In the genomic region with DNA sequence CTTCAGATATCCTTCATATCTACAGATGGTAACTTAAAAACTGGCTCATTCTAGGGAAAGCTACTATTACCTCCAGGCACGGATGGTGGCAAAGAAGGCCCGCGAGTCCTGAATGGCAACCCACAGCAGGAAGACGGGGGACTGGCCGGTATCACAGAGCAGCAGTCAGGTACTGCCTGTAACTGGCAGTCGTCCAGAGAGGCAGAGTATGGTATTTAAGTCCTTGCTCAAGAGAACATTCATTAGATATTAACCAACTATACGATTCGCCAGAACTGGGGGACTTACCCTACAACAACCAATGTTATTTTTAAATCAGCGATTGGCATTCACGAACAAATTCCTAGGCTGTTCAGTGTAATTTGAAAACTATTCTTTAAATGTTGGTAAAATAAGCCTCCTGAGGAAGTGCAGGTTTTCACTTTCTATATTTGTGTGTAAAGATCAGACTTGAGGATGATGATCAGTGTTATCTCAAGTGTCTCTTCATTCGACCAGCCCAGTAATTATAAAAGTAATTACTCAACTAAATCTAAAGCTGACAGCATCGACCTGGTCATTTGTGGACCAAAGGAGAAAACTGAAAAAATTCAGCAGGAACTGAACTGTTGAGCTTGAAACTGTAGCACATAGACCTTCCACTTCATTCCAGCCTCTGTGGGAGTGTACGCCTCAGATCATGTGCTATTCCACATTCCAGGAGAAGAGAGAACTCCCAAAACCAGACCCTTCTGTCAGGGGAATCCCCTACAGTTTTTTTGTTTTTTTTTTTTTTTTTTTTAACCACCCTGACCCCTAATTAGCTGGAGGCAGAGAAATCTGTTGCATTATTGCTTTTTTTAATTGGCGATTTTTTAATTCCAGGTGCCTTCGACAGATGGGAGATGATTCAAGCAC, we compare ENCODE assay signal across 13 cellular contexts.
A peak's percentile ranks its signal among the peaks of the same experiment; 100 is the strongest.
DNase-seq lines count a peak whose midpoint lies in the region; ATAC-seq and TF ChIP-seq lines count a peak whose summit lies in the region.
"Had no signal": no experiment of that assay in that cellular context is flagged by ENCODE, and none has a peak within 500 bp of the region (broad histone marks: within the 10 kb centered on the region; RNA-seq: fewer than 3 reads in every experiment).

No MANE protein-coding gene starts in this region.

- peak overlapping the region; percentile 73 for H3K4me2 ChIP-seq in Karpas-422 (ENCODE audit: low read depth, low read length, poor library complexity, severe bottlenecking)
- H3K4me2 ChIP-seq: A549 had no signal

- H3K9me2 ChIP-seq in Karpas-422 (replicated peaks; ENCODE audit: insufficient read depth, low read length), result no peaks in the 10 kb centered on the region

- H3K4me1 Mint-ChIP-seq in stimulated activated memory B cell treated with anti-CD40 and anti-IgM and Interleukin-4, amounts not matched to agents 10 μg/mL and 1 μg/mL and 100 μg/mL, for 72 hours, result peaks cover 59% of the 10 kb centered on the region
- H3K4me1 Mint-ChIP-seq: activated naive CD4-positive, alpha-beta T cell treated with anti-CD3 and anti-CD28 coated beads, Interleukin-2, amount 50 U/mL, for 24 hours had no signal

- peak overlapping the region; percentile 67 for H3K9ac ChIP-seq in Karpas-422 (ENCODE audit: low read length)

- TF ChIP-seq CTCF in left ventricle myocardium inferior (IDR thresholded peaks at IDR 0.05; ENCODE audit: borderline replicate concordance), result no peak

- peaks cover 100% of the 10 kb centered on the region for H3K4me1 ChIP-seq in Karpas-422 (ENCODE audit: low read length)
- peaks cover 93% of the 10 kb centered on the region for H3K4me1 ChIP-seq in left ventricle myocardium inferior
- H3K4me1 ChIP-seq: A549 had no signal

- H3K9me3 ChIP-seq in Karpas-422 (ENCODE audit: low read length), result no peaks in the 10 kb centered on the region
- H3K9me3 ChIP-seq in left ventricle myocardium inferior (replicated peaks), result no peaks in the 10 kb centered on the region
- H3K9me3 ChIP-seq: A549 had no signal

- H3K27ac Mint-ChIP-seq in stimulated activated memory B cell treated with anti-CD40 and anti-IgM and Interleukin-4, amounts not matched to agents 10 μg/mL and 1 μg/mL and 100 μg/mL, for 72 hours, result peak overlapping the region; percentile 84
- H3K27ac Mint-ChIP-seq: activated naive CD4-positive, alpha-beta T cell treated with anti-CD3 and anti-CD28 coated beads, Interleukin-2, amount 50 U/mL, for 24 hours had no signal

- H4K20me1 ChIP-seq in Karpas-422 (ENCODE audit: insufficient read depth, low read depth, low read length), result no peaks in the 10 kb centered on the region

- no peak overlapping the region for H2AFZ ChIP-seq in Karpas-422 (ENCODE audit: low read length)

- no peaks in the 10 kb centered on the region for H3K27me3 ChIP-seq in Karpas-422 (ENCODE audit: low read length)
- H3K27me3 ChIP-seq in left ventricle myocardium inferior (ENCODE audit: low read depth), result no peaks in the 10 kb centered on the region

- peak overlapping the region; percentile 58 for H3K4me3 Mint-ChIP-seq in stimulated activated memory B cell treated with anti-CD40 and anti-IgM and Interleukin-4, amounts not matched to agents 10 μg/mL and 1 μg/mL and 100 μg/mL, for 72 hours
- H3K4me3 Mint-ChIP-seq: activated naive CD4-positive, alpha-beta T cell treated with anti-CD3 and anti-CD28 coated beads, Interleukin-2, amount 50 U/mL, for 24 hours had no signal

- peak; percentile 50 to 80 for DNase-seq in NCI-H524 (lab: John Stamatoyannopoulos, UW)
- DNase-seq in NCI-H524 treated with DMSO at 0.1 percent for 48 hours (lab: John Stamatoyannopoulos, UW), result no peak
- peak; percentile 79 for DNase-seq in Karpas-422
- DNase-seq in left ventricle myocardium inferior, result peak; percentile 45
- DNase-seq in LoVo (ENCODE audit: low spot score), result no peak
- DNase-seq in stimulated activated CD4-positive, alpha-beta T cell treated with anti-CD3 and anti-CD28 coated beads, Interleukin-2, amount 100 ng/mL, for 48 hours, result no peak
- DNase-seq: activated CD4-positive, alpha-beta T cell treated with anti-CD3 and anti-CD28 coated beads for 4 hours; effector CD8-positive, alpha-beta T cell; NCI-H2081 treated with DMSO at 0.1 percent for 48 hours had no signal

- no peaks in the 10 kb centered on the region for H3K27me3 Mint-ChIP-seq in stimulated activated memory B cell treated with anti-CD40 and anti-IgM and Interleukin-4, amounts not matched to agents 10 μg/mL and 1 μg/mL and 100 μg/mL, for 72 hours
- H3K27me3 Mint-ChIP-seq: activated naive CD4-positive, alpha-beta T cell treated with anti-CD3 and anti-CD28 coated beads, Interleukin-2, amount 50 U/mL, for 24 hours had no signal

- H3K27ac ChIP-seq in Karpas-422 (ENCODE audit: low read length), result peak overlapping the region; percentile 97
- H3K27ac ChIP-seq in left ventricle myocardium inferior (replicated peaks), result peak overlapping the region; percentile 94
- H3K27ac ChIP-seq: A549 had no signal

- H3K9me3 Mint-ChIP-seq in stimulated activated memory B cell treated with anti-CD40 and anti-IgM and Interleukin-4, amounts not matched to agents 10 μg/mL and 1 μg/mL and 100 μg/mL, for 72 hours, result no peaks in the 10 kb centered on the region
- H3K9me3 Mint-ChIP-seq: activated naive CD4-positive, alpha-beta T cell treated with anti-CD3 and anti-CD28 coated beads, Interleukin-2, amount 50 U/mL, for 24 hours had no signal

- intact Hi-C loops in left ventricle myocardium inferior (cut with micrococcal nuclease), result no loop called here

- peaks cover 57% of the 10 kb centered on the region for H3K36me3 Mint-ChIP-seq in stimulated activated memory B cell treated with anti-CD40 and anti-IgM and Interleukin-4, amounts not matched to agents 10 μg/mL and 1 μg/mL and 100 μg/mL, for 72 hours

- peaks cover 87% of the 10 kb centered on the region for H3K79me2 ChIP-seq in Karpas-422 (ENCODE audit: low read length)

- H3K4me3 ChIP-seq in Karpas-422 (ENCODE audit: low read length) (peak overlapping the region; percentile 56), left ventricle myocardium inferior (peak overlapping the region; percentile 68)
- H3K4me3 ChIP-seq: A549 had no signal

- ATAC-seq in stimulated activated memory B cell treated with anti-CD40 and anti-IgM and Interleukin-4, amounts not matched to agents 10 μg/mL and 1 μg/mL and 100 μg/mL, for 72 hours, result peak; percentile 78
- no peak for ATAC-seq in HG02970 (IDR thresholded peaks at IDR 0.05; ENCODE audit: low FRiP score, unreplicated experiment)
- ATAC-seq: A549 had no signal

- H3K36me3 ChIP-seq in Karpas-422 (ENCODE audit: insufficient read depth, low read length) (peaks cover 54% of the 10 kb centered on the region; the same call in 1 of the 2 replicates), left ventricle myocardium inferior (peaks cover 93% of the 10 kb centered on the region)

Comparison
In these comparisons a context has a peak if more than half of its experiments do, and no peak if none do; other contexts are left out.
1. DNase-seq: peak in NCI-H524 (2 of 2), Karpas-422 (single experiment) and left ventricle myocardium inferior (single experiment); none in NCI-H524 treated with DMSO at 0.1 percent for 48 hours (single experiment), LoVo (single experiment) and stimulated activated CD4-positive, alpha-beta T cell treated with anti-CD3 and anti-CD28 coated beads, Interleukin-2, amount 100 ng/mL, for 48 hours (0 of 2).